ENCODE assay signal across 17 cellular contexts in genomic region chr5:157528036-157528632, GRCh38. TPM values are rescaled to one million over a fixed set of nuclear protein-coding genes. Genes with fewer than 3 reads are reported as not detected.
DNase-seq lines count a peak whose midpoint lies in the region; ATAC-seq, FAIRE-seq and TF ChIP-seq lines count a peak whose summit lies in the region.
"Had no signal": no experiment of that assay in that cellular context is flagged by ENCODE, and none has a peak within 500 bp of the region (broad histone marks: within the 10 kb centered on the region; RNA-seq: fewer than 3 reads in every experiment).

No MANE protein-coding gene starts in this region.

- no peak overlapping the region for H2AFZ ChIP-seq in endothelial cell of umbilical vein (ENCODE audit: low read depth, low read length)

- DNase-seq in activated CD8-positive, alpha-beta memory T cell treated with anti-CD3 and anti-CD28 coated beads, Interleukin-2, amount 10 ng/mL, durations not matched to agents 7 days and 5 days, result no peak
- DNase-seq in activated CD8-positive, alpha-beta memory T cell treated with anti-CD3 and anti-CD28 coated beads for 24 hours, result no peak
- DNase-seq in endothelial cell of umbilical vein (ENCODE audit: low read depth, low spot score) (peak; percentile 85), mesothelial cell of epicardium (ENCODE audit: low spot score in 2 of 2, unreplicated experiment in 2 of 2) (no peak), uterus (peak; percentile 55 to 66), NCI-H1092 treated with DMSO at 0.1 percent for 48 hours (lab: John Stamatoyannopoulos, UW) (no peak), T1000 (lab: John Stamatoyannopoulos, UW) (no peak)
- DNase-seq: activated gamma-delta T cell, DMS79, Karpas-422, NCI-H446 treated with DMSO at 0.1 percent for 48 hours, right lobe of liver, SHP77 treated with DMSO at 0.1 percent for 48 hours had no signal

- peaks cover 90% of the 10 kb centered on the region for H3K36me3 Mint-ChIP-seq in activated CD8-positive, alpha-beta memory T cell treated with anti-CD3 and anti-CD28 coated beads, Interleukin-2, amount 10 ng/mL, durations not matched to agents 7 days and 5 days
- H3K36me3 Mint-ChIP-seq in mesothelial cell of epicardium, result no peaks in the 10 kb centered on the region

- peak overlapping the region; percentile 54 for H3K27ac Mint-ChIP-seq in activated CD8-positive, alpha-beta memory T cell treated with anti-CD3 and anti-CD28 coated beads, Interleukin-2, amount 10 ng/mL, durations not matched to agents 7 days and 5 days
- H3K27ac Mint-ChIP-seq in mesothelial cell of epicardium, result peak overlapping the region; percentile 68

- no peak overlapping the region for H3K4me3 Mint-ChIP-seq in activated CD8-positive, alpha-beta memory T cell treated with anti-CD3 and anti-CD28 coated beads, Interleukin-2, amount 10 ng/mL, durations not matched to agents 7 days and 5 days
- no peak overlapping the region for H3K4me3 Mint-ChIP-seq in mesothelial cell of epicardium
- H3K4me3 Mint-ChIP-seq: central memory CD8-positive, alpha-beta T cell had no signal

- no peaks in the 10 kb centered on the region for H3K27me3 Mint-ChIP-seq in activated CD8-positive, alpha-beta memory T cell treated with anti-CD3 and anti-CD28 coated beads, Interleukin-2, amount 10 ng/mL, durations not matched to agents 7 days and 5 days
- no peaks in the 10 kb centered on the region for H3K27me3 Mint-ChIP-seq in mesothelial cell of epicardium (ENCODE audit: low read depth)

- intact Hi-C loops in endothelial cell of umbilical vein (cut with micrococcal nuclease) (loop anchor here (1.0 to 5.0 kb wide), 3 partner anchors 16 to 34 kb away; no protein-coding TSS in a partner anchor), uterus (cut with DNase I; ENCODE audit: low total_unique reads) (no loop called here)

- H3K36me3 ChIP-seq in endothelial cell of umbilical vein (ENCODE audit: control insufficient read depth in 2 of 2, extremely low read depth in 1 of 2, insufficient read depth in 2 of 2, low read length in 2 of 2), result no peaks in the 10 kb centered on the region
- H3K36me3 ChIP-seq in uterus, result no peaks in the 10 kb centered on the region
- H3K36me3 ChIP-seq: tibial nerve had no signal

- no peaks in the 10 kb centered on the region for H4K20me1 ChIP-seq in endothelial cell of umbilical vein (replicated peaks; ENCODE audit: control insufficient read depth, extremely low read depth, insufficient read depth, low read length)

- H3K27me3 ChIP-seq in endothelial cell of umbilical vein (ENCODE audit: control insufficient read depth in 2 of 2, insufficient read depth in 2 of 2, low read length in 2 of 2) (no peaks in the 10 kb centered on the region), uterus (no peaks in the 10 kb centered on the region)
- H3K27me3 ChIP-seq: right lobe of liver, tibial nerve had no signal

- H3K4me3 ChIP-seq in endothelial cell of umbilical vein (replicated peaks in 1 of 3; ENCODE audit: insufficient read depth in 1 of 3, low read depth in 1 of 3, low read length in 3 of 3), result no peak overlapping the region
- no peak overlapping the region for H3K4me3 ChIP-seq in uterus
- H3K4me3 ChIP-seq: right lobe of liver, tibial nerve had no signal

- POLR2A ChIA-PET in endothelial cell of umbilical vein (lab: Charles Lee), result no interaction called here

- no peaks in the 10 kb centered on the region for H3K79me2 ChIP-seq in endothelial cell of umbilical vein (ENCODE audit: control insufficient read depth, insufficient read depth, low read length)

- ATAC-seq in activated CD8-positive, alpha-beta memory T cell treated with anti-CD3 and anti-CD28 coated beads, Interleukin-2, amount 10 ng/mL, durations not matched to agents 7 days and 5 days, result no peak
- no peak for ATAC-seq in HG02642 (IDR thresholded peaks at IDR 0.05; ENCODE audit: poor library complexity, unreplicated experiment)
- ATAC-seq: left lobe of liver, right lobe of liver had no signal

- no TSS peak for BruUV-seq in endothelial cell of umbilical vein (replicated peaks; lab: Mats Ljungman, UMichigan)

- dilution Hi-C loops in endothelial cell of umbilical vein (cut with MboI; ENCODE audit: extremely low pct_ligation_motif_present, low sequenced_read_pairs), result no loop called here

- peaks cover 7% of the 10 kb centered on the region for H3K4me1 ChIP-seq in endothelial cell of umbilical vein (ENCODE audit: control insufficient read depth, extremely low read depth, insufficient read depth, low read length)
- no peaks in the 10 kb centered on the region for H3K4me1 ChIP-seq in uterus
- H3K4me1 ChIP-seq: right lobe of liver had no signal

- no peak for TF ChIP-seq CTCF in endothelial cell of umbilical vein (IDR thresholded peaks at IDR 0.05; ENCODE audit: extremely low read depth in 1 of 2, insufficient read depth in 1 of 2, low read depth in 1 of 2, low read length in 2 of 2)
- no peak for TF ChIP-seq CTCF in mesothelial cell of epicardium (IDR thresholded peaks at IDR 0.05; ENCODE audit: unreplicated experiment)
- no peak for TF ChIP-seq CTCF in uterus (IDR thresholded peaks at IDR 0.05)

- no peak for TF ChIP-seq POLR2A in endothelial cell of umbilical vein (IDR thresholded peaks at IDR 0.05; ENCODE audit: low read depth, low read length)
- TF ChIP-seq POLR2A in uterus (IDR thresholded peaks at IDR 0.05), result no peak

- H3K4me1 Mint-ChIP-seq in activated CD8-positive, alpha-beta memory T cell treated with anti-CD3 and anti-CD28 coated beads, Interleukin-2, amount 10 ng/mL, durations not matched to agents 7 days and 5 days, result peaks cover 53% of the 10 kb centered on the region
- peaks cover 16% of the 10 kb centered on the region for H3K4me1 Mint-ChIP-seq in mesothelial cell of epicardium

- no peaks in the 10 kb centered on the region for H3K9me3 Mint-ChIP-seq in activated CD8-positive, alpha-beta memory T cell treated with anti-CD3 and anti-CD28 coated beads, Interleukin-2, amount 10 ng/mL, durations not matched to agents 7 days and 5 days (ENCODE audit: low read depth)
- H3K9me3 Mint-ChIP-seq in mesothelial cell of epicardium, result no peaks in the 10 kb centered on the region
- H3K9me3 Mint-ChIP-seq: central memory CD8-positive, alpha-beta T cell had no signal

- CTCF ChIA-PET in activated CD8-positive, alpha-beta memory T cell treated with anti-CD3 and anti-CD28 coated beads, Interleukin-2, amount 10 ng/mL, durations not matched to agents 7 days and 5 days (lab: Charles Lee), result no interaction called here
- CTCF ChIA-PET in endothelial cell of umbilical vein (lab: Charles Lee), result interaction anchor here (1.0 to 1.5 kb wide), 2 partner anchors 21 to 191 kb away, joined by 3 read pairs; no protein-coding TSS in a partner anchor

- H3K4me2 ChIP-seq in endothelial cell of umbilical vein (ENCODE audit: insufficient read depth, low read length), result no peak overlapping the region

- peak; percentile 91 for FAIRE-seq in endothelial cell of umbilical vein (lab: Jason Lieb, UNC)

- no peak overlapping the region for H3K9ac ChIP-seq in endothelial cell of umbilical vein (replicated peaks; ENCODE audit: extremely low read depth, insufficient read depth, low read length)

- no peaks in the 10 kb centered on the region for H3K9me1 ChIP-seq in endothelial cell of umbilical vein (replicated peaks; ENCODE audit: control insufficient read depth, extremely low read depth, insufficient read depth, low read length)

- H3K27ac ChIP-seq in endothelial cell of umbilical vein (ENCODE audit: insufficient read depth, low read depth, low read length) (no peak overlapping the region), uterus (peak overlapping the region; percentile 61 to 75)
- H3K27ac ChIP-seq: right lobe of liver, tibial nerve had no signal

- H3K9me3 ChIP-seq in endothelial cell of umbilical vein (replicated peaks; ENCODE audit: control insufficient read depth, insufficient read depth, low read length) (no peaks in the 10 kb centered on the region), uterus (no peaks in the 10 kb centered on the region)
- H3K9me3 ChIP-seq: right lobe of liver, tibial nerve had no signal

TF ChIP-seq in endothelial cell of umbilical vein, 7 proteins besides CTCF, POLR2A, EP300 and RAD21:
- TF ChIP-seq GATA2 (IDR thresholded peaks at IDR 0.05; ENCODE audit: insufficient read depth, insufficient read length, low read depth, low read length) (no peak), EZH2 (IDR thresholded peaks at IDR 0.05; ENCODE audit: borderline replicate concordance, low read depth, low read length, severe bottlenecking) (no peak), MAX (IDR thresholded peaks at IDR 0.05; ENCODE audit: insufficient read depth, insufficient read length) (no peak), JUN (IDR thresholded peaks at IDR 0.05; ENCODE audit: borderline replicate concordance, insufficient read depth, insufficient read length, low read depth) (no peak), FOS (IDR thresholded peaks at IDR 0.05; ENCODE audit: borderline replicate concordance, insufficient read depth, low read length) (no peak), MYC (IDR thresholded peaks at IDR 0.05; ENCODE audit: low read depth, low read length) (no peak), POLR2AphosphoS5 (IDR thresholded peaks at IDR 0.05; ENCODE audit: insufficient read depth, low read depth, low read length) (no peak)

RNA-seq across cellular contexts. Expression of gene ADAM19, which starts 47.4 kb away (rescaled TPM):
- total RNA-seq in activated CD8-positive, alpha-beta memory T cell treated with anti-CD3 and anti-CD28 coated beads, Interleukin-2, amount 10 ng/mL, durations not matched to agents 7 days and 5 days, result 100 to 1,000 TPM; 219 to 341 TPM
- total RNA-seq in endothelial cell of umbilical vein (22.6 and 23.8 TPM in 2 replicates), mesothelial cell of epicardium (17.1 to 19.7 TPM (median 19.7 TPM) in 3 replicates), uterus (10 to 100 TPM in 3 of 4 donors, 1 to 10 TPM in 1; 2.4 to 25.6 (median 15.3) TPM)
- 10.0 and 10.4 TPM in 2 replicates for polyA plus RNA-seq in endothelial cell of umbilical vein
- polyA plus RNA-seq in endothelial cell of umbilical vein (2011; cell fraction: cytosol; rRNA removed), result 7.9 and 8.3 TPM in 2 replicates
- polyA plus RNA-seq in endothelial cell of umbilical vein (2011; cell fraction: nucleus; rRNA removed), result 26.1 and 27.2 TPM in 2 replicates
- 17.7 and 18.4 TPM in 2 replicates for polyA plus RNA-seq in endothelial cell of umbilical vein (2012)
- 24.6 and 24.8 TPM in 2 replicates for polyA minus RNA-seq in endothelial cell of umbilical vein
- not detected for polyA minus RNA-seq in endothelial cell of umbilical vein (2011; cell fraction: cytosol; rRNA and poly(A)+ RNA removed)
- polyA minus RNA-seq in endothelial cell of umbilical vein (2011; cell fraction: nucleus; rRNA and poly(A)+ RNA removed), result 19.9 and 22.0 TPM in 2 replicates

Comparison
In these comparisons a context has a peak if more than half of its experiments do, and no peak if none do; other contexts are left out.
1. DNase-seq: peak in endothelial cell of umbilical vein (single experiment) and uterus (2 of 2); none in activated CD8-positive, alpha-beta memory T cell treated with anti-CD3 and anti-CD28 coated beads, Interleukin-2, amount 10 ng/mL, durations not matched to agents 7 days and 5 days (single experiment), activated CD8-positive, alpha-beta memory T cell treated with anti-CD3 and anti-CD28 coated beads for 24 hours (single experiment), mesothelial cell of epicardium (0 of 2), NCI-H1092 treated with DMSO at 0.1 percent for 48 hours (single experiment) and T1000 (single experiment).